2 cellular contexts compared by ENCODE assay signal in genomic region chr11:33083918-33084317, GRCh38.
TF ChIP-seq lines count a peak whose summit lies in the region.

No MANE protein-coding gene starts in this region.

TF ChIP-seq in liver, 16 proteins besides CTCF, POLR2A, EP300 and RAD21:
- peak; percentile 86 for TF ChIP-seq ATF3 (IDR thresholded peaks at IDR 0.05)
- no peak for TF ChIP-seq FOXA1 (IDR thresholded peaks at IDR 0.05)
- TF ChIP-seq, protein P1, sequence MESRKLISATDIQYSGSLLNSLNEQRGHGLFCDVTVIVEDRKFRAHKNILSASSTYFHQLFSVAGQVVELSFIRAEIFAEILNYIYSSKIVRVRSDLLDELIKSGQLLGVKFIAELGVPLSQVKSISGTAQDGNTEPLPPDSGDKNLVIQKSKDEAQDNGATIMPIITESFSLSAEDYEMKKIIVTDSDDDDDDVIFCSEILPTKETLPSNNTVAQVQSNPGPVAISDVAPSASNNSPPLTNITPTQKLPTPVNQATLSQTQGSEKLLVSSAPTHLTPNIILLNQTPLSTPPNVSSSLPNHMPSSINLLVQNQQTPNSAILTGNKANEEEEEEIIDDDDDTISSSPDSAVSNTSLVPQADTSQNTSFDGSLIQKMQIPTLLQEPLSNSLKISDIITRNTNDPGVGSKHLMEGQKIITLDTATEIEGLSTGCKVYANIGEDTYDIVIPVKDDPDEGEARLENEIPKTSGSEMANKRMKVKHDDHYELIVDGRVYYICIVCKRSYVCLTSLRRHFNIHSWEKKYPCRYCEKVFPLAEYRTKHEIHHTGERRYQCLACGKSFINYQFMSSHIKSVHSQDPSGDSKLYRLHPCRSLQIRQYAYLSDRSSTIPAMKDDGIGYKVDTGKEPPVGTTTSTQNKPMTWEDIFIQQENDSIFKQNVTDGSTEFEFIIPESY (IDR thresholded peaks at IDR 0.05), result peak; percentile 41
- TF ChIP-seq FOXA2 (IDR thresholded peaks at IDR 0.05), result no peak
- TF ChIP-seq EGR1 (IDR thresholded peaks at IDR 0.05; ENCODE audit: low read depth in 2 of 2), result peak in 1 of 2 donors; percentile 49
- peak; percentile 94 for TF ChIP-seq HNF4G (IDR thresholded peaks at IDR 0.05)
- no peak for TF ChIP-seq GABPA (IDR thresholded peaks at IDR 0.05 in 1 of 2, conservative IDR thresholded peaks at IDR 0.05 in 1 of 2)
- TF ChIP-seq, protein P2, sequence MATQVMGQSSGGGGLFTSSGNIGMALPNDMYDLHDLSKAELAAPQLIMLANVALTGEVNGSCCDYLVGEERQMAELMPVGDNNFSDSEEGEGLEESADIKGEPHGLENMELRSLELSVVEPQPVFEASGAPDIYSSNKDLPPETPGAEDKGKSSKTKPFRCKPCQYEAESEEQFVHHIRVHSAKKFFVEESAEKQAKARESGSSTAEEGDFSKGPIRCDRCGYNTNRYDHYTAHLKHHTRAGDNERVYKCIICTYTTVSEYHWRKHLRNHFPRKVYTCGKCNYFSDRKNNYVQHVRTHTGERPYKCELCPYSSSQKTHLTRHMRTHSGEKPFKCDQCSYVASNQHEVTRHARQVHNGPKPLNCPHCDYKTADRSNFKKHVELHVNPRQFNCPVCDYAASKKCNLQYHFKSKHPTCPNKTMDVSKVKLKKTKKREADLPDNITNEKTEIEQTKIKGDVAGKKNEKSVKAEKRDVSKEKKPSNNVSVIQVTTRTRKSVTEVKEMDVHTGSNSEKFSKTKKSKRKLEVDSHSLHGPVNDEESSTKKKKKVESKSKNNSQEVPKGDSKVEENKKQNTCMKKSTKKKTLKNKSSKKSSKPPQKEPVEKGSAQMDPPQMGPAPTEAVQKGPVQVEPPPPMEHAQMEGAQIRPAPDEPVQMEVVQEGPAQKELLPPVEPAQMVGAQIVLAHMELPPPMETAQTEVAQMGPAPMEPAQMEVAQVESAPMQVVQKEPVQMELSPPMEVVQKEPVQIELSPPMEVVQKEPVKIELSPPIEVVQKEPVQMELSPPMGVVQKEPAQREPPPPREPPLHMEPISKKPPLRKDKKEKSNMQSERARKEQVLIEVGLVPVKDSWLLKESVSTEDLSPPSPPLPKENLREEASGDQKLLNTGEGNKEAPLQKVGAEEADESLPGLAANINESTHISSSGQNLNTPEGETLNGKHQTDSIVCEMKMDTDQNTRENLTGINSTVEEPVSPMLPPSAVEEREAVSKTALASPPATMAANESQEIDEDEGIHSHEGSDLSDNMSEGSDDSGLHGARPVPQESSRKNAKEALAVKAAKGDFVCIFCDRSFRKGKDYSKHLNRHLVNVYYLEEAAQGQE (IDR thresholded peaks at IDR 0.05), result peak; percentile 45
- no peak for TF ChIP-seq TAF1 (conservative IDR thresholded peaks at IDR 0.05)
- TF ChIP-seq YY1 (IDR thresholded peaks at IDR 0.05), result peak; percentile 64
- TF ChIP-seq, protein P3, sequence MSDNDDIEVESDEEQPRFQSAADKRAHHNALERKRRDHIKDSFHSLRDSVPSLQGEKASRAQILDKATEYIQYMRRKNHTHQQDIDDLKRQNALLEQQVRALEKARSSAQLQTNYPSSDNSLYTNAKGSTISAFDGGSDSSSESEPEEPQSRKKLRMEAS (IDR thresholded peaks at IDR 0.05), result peak; percentile 14
- peak; percentile 94 for TF ChIP-seq SP1 (IDR thresholded peaks at IDR 0.05)
- peak; percentile 21 to 34 for TF ChIP-seq JUND (IDR thresholded peaks at IDR 0.05)
- TF ChIP-seq HNF4A (conservative IDR thresholded peaks at IDR 0.05), result peak; percentile 98 to 99
- TF ChIP-seq RXRA (IDR thresholded peaks at IDR 0.05), result peak; percentile 58 to 71

TF ChIP-seq in HepG2, 621 proteins besides CTCF, POLR2A, EP300 and RAD21:
- TF ChIP-seq ZNF770 (CRISPR knock-in tag; IDR thresholded peaks at IDR 0.05) (no peak), THAP9 (CRISPR knock-in tag; IDR thresholded peaks at IDR 0.05; ENCODE audit: borderline replicate concordance) (no peak), NFIC (IDR thresholded peaks at IDR 0.05; ENCODE audit: low read length) (no peak), STAG1 (CRISPR knock-in tag; IDR thresholded peaks at IDR 0.05) (no peak), ZNF703 (CRISPR knock-in tag; IDR thresholded peaks at IDR 0.05; ENCODE audit: borderline replicate concordance) (no peak), HDAC6 (IDR thresholded peaks at IDR 0.05; ENCODE audit: low read depth, low read length) (no peak), NFRKB (IDR thresholded peaks at IDR 0.05) (no peak), ZNF510 (CRISPR knock-in tag; IDR thresholded peaks at IDR 0.05; ENCODE audit: low read depth) (no peak), ZSCAN31 (CRISPR knock-in tag; IDR thresholded peaks at IDR 0.05; ENCODE audit: low read depth) (no peak), BHLHE40 (IDR thresholded peaks at IDR 0.05; ENCODE audit: low read length) (no peak), CHD4 (IDR thresholded peaks at IDR 0.05; ENCODE audit: borderline replicate concordance, low read length) (no peak), RXRA (CRISPR knock-in tag; IDR thresholded peaks at IDR 0.05) (no peak), MEIS1 (CRISPR knock-in tag; IDR thresholded peaks at IDR 0.05; ENCODE audit: borderline replicate concordance) (no peak), ZKSCAN1 (IDR thresholded peaks at IDR 0.05; ENCODE audit: low read length) (no peak)
